17 cellular contexts compared by ENCODE assay signal in genomic region chr14:103634156-103634555, GRCh38. TPM values are rescaled to one million over a fixed set of nuclear protein-coding genes. Genes with fewer than 3 reads are reported as not detected.
DNase-seq lines count a peak whose midpoint lies in the region; ATAC-seq and TF ChIP-seq lines count a peak whose summit lies in the region.
"Had no signal": no experiment of that assay in that cellular context is flagged by ENCODE, and none has a peak within 500 bp of the region (broad histone marks: within the 10 kb centered on the region; RNA-seq: fewer than 3 reads in every experiment).

No MANE protein-coding gene starts in this region.

- peaks cover 66% of the 10 kb centered on the region for H3K4me1 ChIP-seq in CD4-positive, alpha-beta memory T cell (ENCODE audit: insufficient read depth, low read length)
- H3K4me1 ChIP-seq in HEK293 (ENCODE audit: control insufficient read depth, insufficient read depth, low read length) (peaks cover 3% of the 10 kb centered on the region), esophagus squamous epithelium (peaks cover 7 to 88% (median 50%) of the 10 kb centered on the region in 3 donors), sigmoid colon (peaks cover 0 to 89% (median 75%) of the 10 kb centered on the region in 4 donors)

- intact Hi-C loops in CD4-positive, alpha-beta memory T cell (cut with micrococcal nuclease), result no loop called here
- intact Hi-C loops in esophagus squamous epithelium (cut with DNase I), result no loop called here
- intact Hi-C loops in sigmoid colon (cut with DNase I), result no loop called here
- intact Hi-C loops in activated CD8-positive, alpha-beta T cell treated with anti-CD3 and anti-CD28 coated beads for 36 hours (cut with micrococcal nuclease), result no loop called here

- no peaks in the 10 kb centered on the region for H3K36me3 ChIP-seq in CD4-positive, alpha-beta memory T cell (ENCODE audit: insufficient read depth, low read length)
- H3K36me3 ChIP-seq in HEK293 (ENCODE audit: control insufficient read depth in 2 of 2, insufficient read depth in 1 of 2, low read length in 2 of 2) (peaks cover 17 to 18% of the 10 kb centered on the region in 2 experiments; a peak in 2 of 3 replicates), esophagus squamous epithelium (peaks cover 0 to 65% (median 0%) of the 10 kb centered on the region in 3 donors), sigmoid colon (peaks cover 0 to 9% (median 0%) of the 10 kb centered on the region in 4 donors)

- CTCF ChIA-PET in CD4-positive, alpha-beta memory T cell (lab: Charles Lee; ENCODE audit: partially characterized antibody), result no interaction called here
- CTCF ChIA-PET in HEK293 (lab: Yijun Ruan, JAX), result interaction anchor here (0.6 kb wide), 2 partner anchors 16 to 79 kb away, joined by 4 to 6 read pairs; no protein-coding TSS in a partner anchor
- CTCF ChIA-PET in activated CD8-positive, alpha-beta T cell treated with anti-CD3 and anti-CD28 coated beads for 36 hours (lab: Charles Lee), result no interaction called here

- no peaks in the 10 kb centered on the region for H3K27me3 Mint-ChIP-seq in CD4-positive, alpha-beta memory T cell
- H3K27me3 Mint-ChIP-seq in activated CD8-positive, alpha-beta T cell treated with anti-CD3 and anti-CD28 coated beads for 36 hours, result no peaks in the 10 kb centered on the region
- H3K27me3 Mint-ChIP-seq: stimulated activated naive B cell treated with anti-CD40 and anti-IgM and Interleukin-4, amounts not matched to agents 10 μg/mL and 1 μg/mL and 100 μg/mL, for 72 hours had no signal

- ATAC-seq in activated CD8-positive, alpha-beta T cell treated with anti-CD3 and anti-CD28 coated beads for 36 hours, result no peak
- ATAC-seq: activated naive CD4-positive, alpha-beta T cell treated with anti-CD3 and anti-CD28 coated beads, Interleukin-2, amount 50 U/mL, for 72 hours; stimulated activated naive B cell treated with anti-CD40 and anti-IgM and Interleukin-4, amounts not matched to agents 10 μg/mL and 1 μg/mL and 100 μg/mL, for 72 hours had no signal

- no peak for TF ChIP-seq EP300 in sigmoid colon (IDR thresholded peaks at IDR 0.05)

- no peak for DNase-seq in CD4-positive, alpha-beta memory T cell
- DNase-seq in esophagus squamous epithelium (lab: John Stamatoyannopoulos, UW) (no peak), sigmoid colon (no peak), GDM1 (lab: John Stamatoyannopoulos, UW) (no peak)
- DNase-seq in stimulated activated naive CD4-positive, alpha-beta T cell treated with Interleukin-2 at 50 U/mL for 16 hours (lab: John Stamatoyannopoulos, UW), result no peak
- DNase-seq in activated CD8-positive, alpha-beta T cell treated with anti-CD3 and anti-CD28 coated beads for 36 hours, result no peak
- DNase-seq: endodermal cell; immature natural killer cell; KBM-7; NCI-H1417 treated with DMSO at 0.1 percent for 48 hours; NCI-H2227 treated with DMSO at 0.1 percent for 48 hours; OCI-M1; stimulated activated naive B cell treated with anti-CD40 and anti-IgM and Interleukin-4, amounts not matched to agents 10 μg/mL and 1 μg/mL and 100 μg/mL, for 72 hours had no signal

- H3K4me1 Mint-ChIP-seq in CD4-positive, alpha-beta memory T cell, result peaks cover 43 to 76% (median 58%) of the 10 kb centered on the region in 4 donors
- peaks cover 49% of the 10 kb centered on the region for H3K4me1 Mint-ChIP-seq in activated CD8-positive, alpha-beta T cell treated with anti-CD3 and anti-CD28 coated beads for 36 hours (ENCODE audit: low read depth)

- POLR2A ChIA-PET in CD4-positive, alpha-beta memory T cell (lab: Charles Lee; ENCODE audit: partially characterized antibody), result no interaction called here
- POLR2A ChIA-PET in HEK293 (lab: Yijun Ruan, JAX), result no interaction called here
- POLR2A ChIA-PET in activated CD8-positive, alpha-beta T cell treated with anti-CD3 and anti-CD28 coated beads for 36 hours (lab: Charles Lee), result no interaction called here

- peaks cover 19 to 32% of the 10 kb centered on the region in 2 donors for H3K36me3 Mint-ChIP-seq in CD4-positive, alpha-beta memory T cell
- H3K36me3 Mint-ChIP-seq in activated CD8-positive, alpha-beta T cell treated with anti-CD3 and anti-CD28 coated beads for 36 hours (ENCODE audit: low read depth), result peaks cover 16% of the 10 kb centered on the region

- H3K27me3 ChIP-seq in CD4-positive, alpha-beta memory T cell (ENCODE audit: insufficient read depth, low read length), result no peaks in the 10 kb centered on the region
- H3K27me3 ChIP-seq in esophagus squamous epithelium (no peaks in the 10 kb centered on the region), sigmoid colon (no peaks in the 10 kb centered on the region)

- no peak overlapping the region for H3K27ac ChIP-seq in CD4-positive, alpha-beta memory T cell (ENCODE audit: low read depth, low read length)
- H3K27ac ChIP-seq in HEK293 (ENCODE audit: extremely low read depth, low read depth, low read length) (0 out of 2 replicates have a peak overlapping the region, but pooled peaks have one; percentile 16), esophagus squamous epithelium (peak overlapping the region in 3 of 4 donors; percentile 16 to 64 (median 19)), sigmoid colon (peak overlapping the region in 3 of 4 donors; percentile 3 to 27 (median 8))
- H3K27ac ChIP-seq: SK-N-MC had no signal

- TF ChIP-seq POLR2A in esophagus squamous epithelium (IDR thresholded peaks at IDR 0.05), result no peak
- TF ChIP-seq POLR2A in sigmoid colon (IDR thresholded peaks at IDR 0.05), result no peak

- no peaks in the 10 kb centered on the region for H3K9me3 Mint-ChIP-seq in CD4-positive, alpha-beta memory T cell
- H3K9me3 Mint-ChIP-seq in activated CD8-positive, alpha-beta T cell treated with anti-CD3 and anti-CD28 coated beads for 36 hours, result no peaks in the 10 kb centered on the region
- H3K9me3 Mint-ChIP-seq: activated naive CD4-positive, alpha-beta T cell treated with anti-CD3 and anti-CD28 coated beads, Interleukin-2, amount 50 U/mL, for 72 hours; endodermal cell; immature natural killer cell; stimulated activated naive B cell treated with anti-CD40 and anti-IgM and Interleukin-4, amounts not matched to agents 10 μg/mL and 1 μg/mL and 100 μg/mL, for 72 hours had no signal

- WGBS in esophagus squamous epithelium, 2 donors, result 67 to 78% methylated on average over 4 of the region's 4 CpGs
- WGBS in sigmoid colon, 2 donors, result 83 to 86% methylated on average over 4 of the region's 4 CpGs

- no peaks in the 10 kb centered on the region for H3K9me3 ChIP-seq in CD4-positive, alpha-beta memory T cell (ENCODE audit: control insufficient read depth in 1 of 2, low read length in 2 of 2)
- H3K9me3 ChIP-seq in HEK293 (ENCODE audit: control insufficient read depth, insufficient read depth, low read depth, low read length) (no peaks in the 10 kb centered on the region), esophagus squamous epithelium (no peaks in the 10 kb centered on the region), sigmoid colon (no peaks in the 10 kb centered on the region)

- peak overlapping the region in 3 of 7 donors; percentile 63 to 86 (median 79) for H3K27ac Mint-ChIP-seq in CD4-positive, alpha-beta memory T cell
- no peak overlapping the region for H3K27ac Mint-ChIP-seq in activated CD8-positive, alpha-beta T cell treated with anti-CD3 and anti-CD28 coated beads for 36 hours
- H3K27ac Mint-ChIP-seq: stimulated activated naive B cell treated with anti-CD40 and anti-IgM and Interleukin-4, amounts not matched to agents 10 μg/mL and 1 μg/mL and 100 μg/mL, for 72 hours had no signal

- H3K4me3 ChIP-seq in CD4-positive, alpha-beta memory T cell (ENCODE audit: low read length in 2 of 2), result no peak overlapping the region
- H3K4me3 ChIP-seq in HEK293 (ENCODE audit: low read depth, low read length) (no peak overlapping the region), esophagus squamous epithelium (no peak overlapping the region), sigmoid colon (no peak overlapping the region)
- H3K4me3 ChIP-seq: lung, SK-N-MC had no signal

- peak overlapping the region in 6 of 8 donors; percentile 3 to 84 (median 44) for H3K4me3 Mint-ChIP-seq in CD4-positive, alpha-beta memory T cell
- no peak overlapping the region for H3K4me3 Mint-ChIP-seq in activated CD8-positive, alpha-beta T cell treated with anti-CD3 and anti-CD28 coated beads for 36 hours
- H3K4me3 Mint-ChIP-seq: endodermal cell; stimulated activated naive B cell treated with anti-CD40 and anti-IgM and Interleukin-4, amounts not matched to agents 10 μg/mL and 1 μg/mL and 100 μg/mL, for 72 hours had no signal

- TF ChIP-seq CTCF in HEK293 (tag by site-specific recombination; IDR thresholded peaks at IDR 0.05) (no peak), esophagus squamous epithelium (IDR thresholded peaks at IDR 0.05) (no peak), sigmoid colon (IDR thresholded peaks at IDR 0.05) (no peak)
- no peak for TF ChIP-seq CTCF in activated CD8-positive, alpha-beta T cell treated with anti-CD3 and anti-CD28 coated beads for 36 hours (IDR thresholded peaks at IDR 0.05)

TF ChIP-seq in HEK293, 187 proteins besides CTCF, POLR2A, EP300 and RAD21 (continues in another document):
- TF ChIP-seq ZNF394 (tag by site-specific recombination; IDR thresholded peaks at IDR 0.05; ENCODE audit: borderline replicate concordance) (no peak), GLI4 (tag by site-specific recombination; IDR thresholded peaks at IDR 0.05) (no peak), ZNF639 (tag by site-specific recombination; IDR thresholded peaks at IDR 0.05) (no peak), ZNF211 (tag by site-specific recombination; IDR thresholded peaks at IDR 0.05; ENCODE audit: low read depth) (no peak)

RNA-seq across cellular contexts. Expression of gene KLC1, which starts 5.1 kb away (rescaled TPM):
- total RNA-seq in CD4-positive, alpha-beta memory T cell, result 100 to 1,000 TPM; 242 to 278 TPM
- polyA plus RNA-seq in CD4-positive, alpha-beta memory T cell, result 10 to 100 TPM; 31.8 to 88.9 TPM
- total RNA-seq in esophagus squamous epithelium (100 to 1,000 TPM; 101 to 285 (median 194) TPM), sigmoid colon (100 to 1,000 TPM; 216 to 399 (median 277) TPM)
- 10 to 100 TPM; 25.0 to 81.2 (median 37.8) TPM for polyA plus RNA-seq in sigmoid colon
- 100 to 1,000 TPM in 1 of 2 experiments, 10 to 100 TPM in 1; 97.5 to 101 TPM for total RNA-seq in activated CD8-positive, alpha-beta T cell treated with anti-CD3 and anti-CD28 coated beads for 36 hours
